ENCODE assay signal across 8 cellular contexts in the genomic region with DNA sequence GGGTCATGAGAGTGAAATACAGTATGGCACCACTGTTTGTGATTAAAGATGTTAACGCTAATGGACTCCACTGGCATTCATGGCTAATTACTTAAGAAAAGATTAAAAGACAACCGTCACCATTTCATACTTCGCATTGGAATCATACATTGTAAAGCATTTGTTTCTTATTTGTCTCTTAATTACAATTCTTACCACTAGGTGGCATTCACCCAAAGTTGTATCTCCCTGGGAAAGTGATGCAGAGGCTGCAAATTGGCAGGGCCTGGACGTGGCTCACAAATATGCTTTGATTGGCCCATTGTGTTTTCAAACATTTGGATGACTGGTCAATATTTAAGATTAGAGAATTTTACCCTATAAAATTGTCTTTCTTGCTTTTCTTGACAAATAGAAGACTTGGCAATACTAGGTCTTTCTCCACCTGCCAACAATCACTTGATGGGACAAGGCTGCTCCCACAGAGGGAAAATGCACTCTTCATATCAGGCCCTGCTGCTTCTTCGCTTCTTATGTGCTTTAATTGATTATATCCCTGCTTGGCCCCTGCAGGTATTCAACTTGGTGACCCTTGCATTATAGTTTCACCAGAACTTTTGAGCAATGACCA.
DNase-seq lines count a peak whose midpoint lies in the region; ATAC-seq and FAIRE-seq lines count a peak whose summit lies in the region.

No MANE protein-coding gene starts in this region.

- DNase-seq in DMS114 treated with DMSO at 0.1 percent for 48 hours (lab: John Stamatoyannopoulos, UW; ENCODE audit: unreplicated experiment) (peak; percentile 66), MG63 (peak; percentile 18), SIG-M5 (lab: John Stamatoyannopoulos, UW) (peak; percentile 1), midbrain (lab: John Stamatoyannopoulos, UW) (peak; percentile 43), activated gamma-delta T cell (lab: John Stamatoyannopoulos, UW) (no peak)

- ATAC-seq in GM19438 (IDR thresholded peaks at IDR 0.05; ENCODE audit: low read depth, unreplicated experiment) (peak; percentile 60), HG02840 (IDR thresholded peaks at IDR 0.05; ENCODE audit: low FRiP score, unreplicated experiment) (no peak)

- no peak overlapping the region for H3K4me3 ChIP-seq in MG63

- no peaks in the 10 kb centered on the region for H3K36me3 ChIP-seq in MG63

- FAIRE-seq in endometrium (lab: Jason Lieb, UNC): peak; percentile 87

- no peaks in the 10 kb centered on the region for H3K27me3 ChIP-seq in MG63

- no peaks in the 10 kb centered on the region for H3K9me3 ChIP-seq in MG63
